In genomic region chr7:73586911-73587310, GRCh38 we compare ENCODE assay signal across 20 cellular contexts. TPM values are rescaled to one million over a fixed set of nuclear protein-coding genes. Genes with fewer than 3 reads are reported as not detected.
DNase-seq lines count a peak whose midpoint lies in the region; ATAC-seq, FAIRE-seq and TF ChIP-seq lines count a peak whose summit lies in the region.
"Had no signal": no experiment of that assay in that cellular context is flagged by ENCODE, and none has a peak within 500 bp of the region (broad histone marks: within the 10 kb centered on the region; RNA-seq: fewer than 3 reads in every experiment).

No MANE protein-coding gene starts in this region.

- peaks cover 51% of the 10 kb centered on the region for H3K4me1 Mint-ChIP-seq in CD14-positive monocyte
- H3K4me1 Mint-ChIP-seq in activated CD8-positive, alpha-beta memory T cell treated with anti-CD3 and anti-CD28 coated beads, Interleukin-2, amount 10 ng/mL, durations not matched to agents 7 days and 5 days, result peaks cover 9% of the 10 kb centered on the region

- H3K27ac ChIP-seq in K562 (ENCODE audit: extremely low read depth, low read depth, low read length), result peak overlapping the region; percentile 68; the same call in 1 of the 3 replicates
- H3K27ac ChIP-seq in lower lobe of right lung, result peak overlapping the region; percentile 38
- H3K27ac ChIP-seq: GM23248, KMS-11 had no signal

- 85% methylated on average over 12 of the region's 12 CpGs for WGBS in K562 (ENCODE audit: insufficient coverage, low coverage, missing lambda C conversion rate)

- no peaks in the 10 kb centered on the region for H3K79me2 ChIP-seq in K562 (ENCODE audit: control insufficient read depth, insufficient read depth, low read length)

- no peak overlapping the region for H3K4me2 ChIP-seq in K562 (ENCODE audit: insufficient read depth, low read length)
- H3K4me2 ChIP-seq: KMS-11 had no signal

- H3K36me3 ChIP-seq in K562 (ENCODE audit: control insufficient read depth, insufficient read depth, low read length) (no peaks in the 10 kb centered on the region), lower lobe of right lung (no peaks in the 10 kb centered on the region)

- TF ChIP-seq POLR2A in K562 (conservative IDR thresholded peaks at IDR 0.05), result no peak

- no TSS peak for BruUV-seq in K562 (replicated peaks; lab: Mats Ljungman, UMichigan)

- H2AFZ ChIP-seq in K562 (ENCODE audit: low read depth, low read length), result peak overlapping the region; percentile 97
- H2AFZ ChIP-seq: GM23248 had no signal

- H3K4me1 ChIP-seq in K562 (replicated peaks in 1 of 2; ENCODE audit: control insufficient read depth in 2 of 2, insufficient read depth in 2 of 2, low read length in 2 of 2), result peaks cover 14 to 19% of the 10 kb centered on the region in 2 experiments
- H3K4me1 ChIP-seq in lower lobe of right lung, result peaks cover 26% of the 10 kb centered on the region

- POLR2A ChIA-PET in K562 (lab: Yijun Ruan, JAX), result interaction anchor here (0.8 to 1.1 kb wide), 5 partner anchors 19 to 147 kb away, joined by 3 to 5 read pairs (median 3); partner anchors contain the start of gene BAZ1B

- no peak for TF ChIP-seq CTCF in CD14-positive monocyte (IDR thresholded peaks at IDR 0.05)
- no peak for TF ChIP-seq CTCF in K562 (IDR thresholded peaks at IDR 0.05 in 2 of 3, conservative IDR thresholded peaks at IDR 0.05 in 1 of 3; ENCODE audit: insufficient read depth in 2 of 3, low read depth in 1 of 3, low read length in 3 of 3)
- TF ChIP-seq CTCF in lower lobe of right lung (IDR thresholded peaks at IDR 0.05), result no peak

- in situ Hi-C loops in K562 (cut with MboI), result no loop called here

- no peaks in the 10 kb centered on the region for H3K9me3 ChIP-seq in K562 (replicated peaks; ENCODE audit: control insufficient read depth, insufficient read depth, low read depth, low read length)
- no peaks in the 10 kb centered on the region for H3K9me3 ChIP-seq in lower lobe of right lung

- intact Hi-C loops in CD14-positive monocyte (cut with micrococcal nuclease), result loop anchor here in 1 of 2 donors (2.0 kb wide), 1 partner anchor 132 kb away; the partner anchor contains the start of gene STX1A
- intact Hi-C loops in K562 (cut with micrococcal nuclease), result no loop called here
- intact Hi-C loops in lower lobe of right lung (cut with DNase I), result no loop called here
- intact Hi-C loops in posterior vena cava (cut with DNase I), result no loop called here

- no peak for TF ChIP-seq RAD21 in K562 (CRISPR knock-in tag; conservative IDR thresholded peaks at IDR 0.05 in 1 of 2, IDR thresholded peaks at IDR 0.05 in 1 of 2)

- H3K9ac ChIP-seq in K562 (ENCODE audit: insufficient read depth in 1 of 2, low read depth in 2 of 2, low read length in 2 of 2), result peak overlapping the region in 1 of 2 experiments; percentile 18; a peak in 1 of 4 replicates
- H3K9ac ChIP-seq: GM23248, KMS-11 had no signal

- H3K36me3 Mint-ChIP-seq in CD14-positive monocyte, result peaks cover 2 to 3% of the 10 kb centered on the region in 2 donors
- no peaks in the 10 kb centered on the region for H3K36me3 Mint-ChIP-seq in activated CD8-positive, alpha-beta memory T cell treated with anti-CD3 and anti-CD28 coated beads, Interleukin-2, amount 10 ng/mL, durations not matched to agents 7 days and 5 days
- H3K36me3 Mint-ChIP-seq: CD4-positive, CD25-positive, alpha-beta regulatory T cell had no signal

- peaks cover 0 to 5% (median 0%) of the 10 kb centered on the region in 3 donors for H3K27me3 Mint-ChIP-seq in CD14-positive monocyte (ENCODE audit: low read depth in 3 of 3)
- no peaks in the 10 kb centered on the region for H3K27me3 Mint-ChIP-seq in activated CD8-positive, alpha-beta memory T cell treated with anti-CD3 and anti-CD28 coated beads, Interleukin-2, amount 10 ng/mL, durations not matched to agents 7 days and 5 days
- H3K27me3 Mint-ChIP-seq: CD4-positive, CD25-positive, alpha-beta regulatory T cell had no signal

- H3K4me3 Mint-ChIP-seq in CD14-positive monocyte, result peak overlapping the region in 1 of 2 donors; percentile 51
- no peak overlapping the region for H3K4me3 Mint-ChIP-seq in activated CD8-positive, alpha-beta memory T cell treated with anti-CD3 and anti-CD28 coated beads, Interleukin-2, amount 10 ng/mL, durations not matched to agents 7 days and 5 days
- H3K4me3 Mint-ChIP-seq: CD4-positive, CD25-positive, alpha-beta regulatory T cell had no signal

- H3K9me3 Mint-ChIP-seq in CD14-positive monocyte, result no peaks in the 10 kb centered on the region
- no peaks in the 10 kb centered on the region for H3K9me3 Mint-ChIP-seq in activated CD8-positive, alpha-beta memory T cell treated with anti-CD3 and anti-CD28 coated beads, Interleukin-2, amount 10 ng/mL, durations not matched to agents 7 days and 5 days (ENCODE audit: low read depth)
- H3K9me3 Mint-ChIP-seq: CD4-positive, CD25-positive, alpha-beta regulatory T cell had no signal

- no peak for TF ChIP-seq EP300 in K562 (IDR thresholded peaks at IDR 0.05; ENCODE audit: low read length)

- CTCF ChIA-PET in K562 (lab: Yijun Ruan, JAX; ENCODE audit: low intra/inter-chr PET ratio), result no interaction called here
- CTCF ChIA-PET in activated CD8-positive, alpha-beta memory T cell treated with anti-CD3 and anti-CD28 coated beads, Interleukin-2, amount 10 ng/mL, durations not matched to agents 7 days and 5 days (lab: Charles Lee), result interaction anchor here (0.7 to 2.0 kb wide), 8 partner anchors 9 to 148 kb away, joined by 3 to 8 read pairs (median 4); partner anchors contain the start of gene TBL2

- H3K4me3 ChIP-seq in K562 (no peak overlapping the region), lower lobe of right lung (no peak overlapping the region)
- H3K4me3 ChIP-seq: GM23248 had no signal

- FAIRE-seq in K562 (lab: Jason Lieb, UNC), result no peak
- FAIRE-seq: GM19239 had no signal

- H3K27ac Mint-ChIP-seq in CD14-positive monocyte, result peak overlapping the region; percentile 90 to 98 (median 95)
- no peak overlapping the region for H3K27ac Mint-ChIP-seq in activated CD8-positive, alpha-beta memory T cell treated with anti-CD3 and anti-CD28 coated beads, Interleukin-2, amount 10 ng/mL, durations not matched to agents 7 days and 5 days
- H3K27ac Mint-ChIP-seq: CD4-positive, CD25-positive, alpha-beta regulatory T cell had no signal

- H4K20me1 ChIP-seq in K562 (replicated peaks; ENCODE audit: control insufficient read depth, insufficient read depth, low read length), result no peaks in the 10 kb centered on the region

- H3K27me3 ChIP-seq in K562 (ENCODE audit: control insufficient read depth in 2 of 2, insufficient read depth in 2 of 2, low read length in 2 of 2) (no peaks in the 10 kb centered on the region), lower lobe of right lung (ENCODE audit: low read depth) (no peaks in the 10 kb centered on the region)

- ATAC-seq in K562 (no peak), lower lobe of right lung (peak in 1 of 2 donors; percentile 2), HG03354 (IDR thresholded peaks at IDR 0.05; ENCODE audit: poor library complexity, severe bottlenecking, unreplicated experiment) (no peak)
- no peak for ATAC-seq in activated CD8-positive, alpha-beta memory T cell treated with anti-CD3 and anti-CD28 coated beads, Interleukin-2, amount 10 ng/mL, durations not matched to agents 7 days and 5 days

- H3K9me1 ChIP-seq in K562 (ENCODE audit: control insufficient read depth, insufficient read depth, low read length), result no peaks in the 10 kb centered on the region

- DNase-seq in CD14-positive monocyte (ENCODE audit: low spot score) (no peak), K562 (ENCODE audit: extremely low read depth in 1 of 4, low spot score in 3 of 4) (no peak), lower lobe of right lung (peak; percentile 28), posterior vena cava (ENCODE audit: low spot score) (peak; percentile 64)
- no peak for DNase-seq in activated effector memory CD4-positive, alpha-beta T cell treated with anti-CD3 and anti-CD28 coated beads, Interleukin-2, amount 50 U/mL, for 16 hours
- DNase-seq in activated CD8-positive, alpha-beta memory T cell treated with anti-CD3 and anti-CD28 coated beads, Interleukin-2, amount 10 ng/mL, durations not matched to agents 7 days and 5 days, result no peak
- DNase-seq: CD4-positive, CD25-positive, alpha-beta regulatory T cell; COR-L47; DMS 273 treated with DMSO at 0.1 percent for 48 hours; NCI-H1417; NCI-H187; NCI-H2107; NCI-H510A; NCI-H774; SIG-M5 had no signal

RNA-seq across cellular contexts. Expression of gene TBL2, which starts 8.5 kb away (rescaled TPM):
- polyA plus RNA-seq in CD14-positive monocyte, result 10 to 100 TPM; 26.2 to 40.1 TPM
- 126 and 292 TPM in 2 replicates for total RNA-seq in K562 (2011; cell fraction: chromatin; rRNA removed; ENCODE audit: low replicate concordance)
- 220 and 224 TPM in 2 replicates for total RNA-seq in K562 (2011; cell fraction: nucleolus; rRNA removed)
- total RNA-seq in K562 (2011; cell fraction: nucleoplasm; rRNA removed), result 142 and 163 TPM in 2 replicates
- 82.1 and 123 TPM in 2 replicates for total RNA-seq in K562 (2014; rRNA removed)
- 40.0 and 42.0 TPM in 2 replicates for total RNA-seq in K562 (2014; rRNA removed; fragmentation: Illumina TruSeq; extraction: Trizol)
- total RNA-seq in K562 (2015; rRNA removed; fragmentation: Illumina TruSeq; extraction: Trizol), result 54.1 and 60.6 TPM in 2 replicates
- total RNA-seq in K562 (2021), result 70.3 and 70.8 TPM in 2 replicates
- 47.7 and 49.2 TPM in 2 replicates for polyA plus RNA-seq in K562 (2011; rRNA removed)
- 48.9 and 107 TPM in 2 replicates for polyA plus RNA-seq in K562 (2011; cell fraction: cytosol; rRNA removed)
- 45.7 and 87.5 TPM in 2 replicates for polyA plus RNA-seq in K562 (2011; cell fraction: nucleus; rRNA removed)
- 51.9 and 71.5 TPM in 2 replicates for polyA plus RNA-seq in K562 (2012)
- 43.8 and 48.8 TPM in 2 replicates for polyA plus RNA-seq in K562 (2014; fragmentation: Illumina TruSeq; extraction: Trizol)
- polyA plus RNA-seq in K562 (2014; fragmentation: Nextera tagmentation; extraction: Ambion mirVana), result 1 to 10 TPM; 2.5 to 3.0 TPM
- polyA plus RNA-seq in K562 (2014; rRNA removed), result 61.5 and 67.3 TPM in 2 replicates
- polyA minus RNA-seq in K562 (2011; rRNA and poly(A)+ RNA removed), result 57.4 and 92.0 TPM in 2 replicates
- 81.1 and 112 TPM in 2 replicates for polyA minus RNA-seq in K562 (2011; cell fraction: cytosol; rRNA and poly(A)+ RNA removed)
- 51.6 and 57.1 TPM in 2 replicates for polyA minus RNA-seq in K562 (2011; cell fraction: nucleus; rRNA and poly(A)+ RNA removed)
- 27.9 TPM for total RNA-seq in lower lobe of right lung
- total RNA-seq in posterior vena cava, result 10 to 100 TPM; 21.7 to 24.4 TPM
- 10 to 100 TPM; 23.3 to 27.2 TPM for total RNA-seq in activated CD8-positive, alpha-beta memory T cell treated with anti-CD3 and anti-CD28 coated beads, Interleukin-2, amount 10 ng/mL, durations not matched to agents 7 days and 5 days

RNA-seq across cellular contexts. Expression of gene BCL7B, which starts 29.4 kb away (rescaled TPM):
- 10 to 100 TPM; 68.7 to 73.8 TPM for polyA plus RNA-seq in CD14-positive monocyte
- total RNA-seq in K562 (2011; cell fraction: chromatin; rRNA removed; ENCODE audit: low replicate concordance), result 35.3 and 79.3 TPM in 2 replicates
- total RNA-seq in K562 (2011; cell fraction: nucleolus; rRNA removed), result 50.1 and 62.0 TPM in 2 replicates
- 53.5 and 56.9 TPM in 2 replicates for total RNA-seq in K562 (2011; cell fraction: nucleoplasm; rRNA removed)
- 26.1 and 27.8 TPM in 2 replicates for total RNA-seq in K562 (2014; rRNA removed)
- 21.4 and 23.0 TPM in 2 replicates for total RNA-seq in K562 (2014; rRNA removed; fragmentation: Illumina TruSeq; extraction: Trizol)
- total RNA-seq in K562 (2015; rRNA removed; fragmentation: Illumina TruSeq; extraction: Trizol), result 30.2 and 32.9 TPM in 2 replicates
- total RNA-seq in K562 (2021), result 57.5 and 59.2 TPM in 2 replicates
- polyA plus RNA-seq in K562 (2011; rRNA removed), result 45.3 and 53.1 TPM in 2 replicates
- polyA plus RNA-seq in K562 (2011; cell fraction: cytosol; rRNA removed), result 44.7 and 90.9 TPM in 2 replicates
- 28.1 and 45.3 TPM in 2 replicates for polyA plus RNA-seq in K562 (2011; cell fraction: nucleus; rRNA removed)
- polyA plus RNA-seq in K562 (2012), result 66.1 and 72.9 TPM in 2 replicates
- 67.8 and 73.2 TPM in 2 replicates for polyA plus RNA-seq in K562 (2014; fragmentation: Illumina TruSeq; extraction: Trizol)
- 10 to 100 TPM in 1 of 2 experiments, 1 to 10 TPM in 1; 10.0 to 13.4 TPM for polyA plus RNA-seq in K562 (2014; fragmentation: Nextera tagmentation; extraction: Ambion mirVana)
- polyA plus RNA-seq in K562 (2014; rRNA removed), result 54.4 and 70.6 TPM in 2 replicates
- 23.5 and 40.3 TPM in 2 replicates for polyA minus RNA-seq in K562 (2011; rRNA and poly(A)+ RNA removed)
- polyA minus RNA-seq in K562 (2011; cell fraction: cytosol; rRNA and poly(A)+ RNA removed), result 27.4 and 33.3 TPM in 2 replicates
- polyA minus RNA-seq in K562 (2011; cell fraction: nucleus; rRNA and poly(A)+ RNA removed), result 13.7 and 15.9 TPM in 2 replicates
- 52.8 TPM for total RNA-seq in lower lobe of right lung
- 10 to 100 TPM; 59.0 to 79.2 TPM for total RNA-seq in posterior vena cava
- 10 to 100 TPM; 74.9 to 87.0 TPM for total RNA-seq in activated CD8-positive, alpha-beta memory T cell treated with anti-CD3 and anti-CD28 coated beads, Interleukin-2, amount 10 ng/mL, durations not matched to agents 7 days and 5 days

RNA-seq across cellular contexts. Expression of gene MLXIPL, which starts 37.4 kb away (rescaled TPM):
- polyA plus RNA-seq in CD14-positive monocyte (under 1 TPM in 1 of 2 donors, not detected in 1; 0.15 TPM), K562 (2011; rRNA removed) (0.59 and 3.4 TPM in 2 replicates), K562 (2014; fragmentation: Illumina TruSeq; extraction: Trizol) (2.7 and 4.4 TPM in 2 replicates), K562 (2014; fragmentation: Nextera tagmentation; extraction: Ambion mirVana) (under 1 TPM; 0.11 to 0.17 TPM), K562 (2014; rRNA removed) (11.1 and 18.4 TPM in 2 replicates)
- 12.6 and 32.2 TPM in 2 replicates for total RNA-seq in K562 (2011; cell fraction: chromatin; rRNA removed; ENCODE audit: low replicate concordance)
- 12.8 and 16.5 TPM in 2 replicates for total RNA-seq in K562 (2011; cell fraction: nucleolus; rRNA removed)
- total RNA-seq in K562 (2011; cell fraction: nucleoplasm; rRNA removed), result 14.2 and 15.9 TPM in 2 replicates
- total RNA-seq in K562 (2014; rRNA removed) (6.0 and 8.9 TPM in 2 replicates), K562 (2014; rRNA removed; fragmentation: Illumina TruSeq; extraction: Trizol) (0.61 and 0.91 TPM in 2 replicates), K562 (2015; rRNA removed; fragmentation: Illumina TruSeq; extraction: Trizol) (1.4 and 1.7 TPM in 2 replicates), K562 (2021) (10.2 and 11.8 TPM in 2 replicates), lower lobe of right lung (10.7 TPM), posterior vena cava (10 to 100 TPM in 1 of 2 donors, 1 to 10 TPM in 1; 3.3 to 14.0 TPM)
- 1.5 and 1.7 TPM in 2 replicates for polyA plus RNA-seq in K562 (2011; cell fraction: cytosol; rRNA removed)
- 22.7 and 25.6 TPM in 2 replicates for polyA plus RNA-seq in K562 (2011; cell fraction: nucleus; rRNA removed)
- 5.1 and 47.6 TPM in 2 replicates for polyA plus RNA-seq in K562 (2012)
- polyA minus RNA-seq in K562 (2011; rRNA and poly(A)+ RNA removed), result 0.39 and 0.69 TPM in 2 replicates
- polyA minus RNA-seq in K562 (2011; cell fraction: cytosol; rRNA and poly(A)+ RNA removed), result 1.3 and 2.9 TPM in 2 replicates
- polyA minus RNA-seq in K562 (2011; cell fraction: nucleus; rRNA and poly(A)+ RNA removed), result 6.7 and 13.7 TPM in 2 replicates
- total RNA-seq in activated CD8-positive, alpha-beta memory T cell treated with anti-CD3 and anti-CD28 coated beads, Interleukin-2, amount 10 ng/mL, durations not matched to agents 7 days and 5 days, result not detected
- total RNA-seq: CD4-positive, CD25-positive, alpha-beta regulatory T cell; GM23248; OCI-LY7 had no signal
- polyA plus RNA-seq: CD4-positive, CD25-positive, alpha-beta regulatory T cell; GM23248 had no signal

Comparison
In these comparisons a context has a peak if more than half of its experiments do, and no peak if none do; other contexts are left out.
1. DNase-seq: peak in lower lobe of right lung (single experiment) and posterior vena cava (single experiment); none in CD14-positive monocyte (single experiment), K562 (0 of 4), activated effector memory CD4-positive, alpha-beta T cell treated with anti-CD3 and anti-CD28 coated beads, Interleukin-2, amount 50 U/mL, for 16 hours (single experiment) and activated CD8-positive, alpha-beta memory T cell treated with anti-CD3 and anti-CD28 coated beads, Interleukin-2, amount 10 ng/mL, durations not matched to agents 7 days and 5 days (single experiment).